22 cellular contexts compared by ENCODE assay signal in the genomic region with DNA sequence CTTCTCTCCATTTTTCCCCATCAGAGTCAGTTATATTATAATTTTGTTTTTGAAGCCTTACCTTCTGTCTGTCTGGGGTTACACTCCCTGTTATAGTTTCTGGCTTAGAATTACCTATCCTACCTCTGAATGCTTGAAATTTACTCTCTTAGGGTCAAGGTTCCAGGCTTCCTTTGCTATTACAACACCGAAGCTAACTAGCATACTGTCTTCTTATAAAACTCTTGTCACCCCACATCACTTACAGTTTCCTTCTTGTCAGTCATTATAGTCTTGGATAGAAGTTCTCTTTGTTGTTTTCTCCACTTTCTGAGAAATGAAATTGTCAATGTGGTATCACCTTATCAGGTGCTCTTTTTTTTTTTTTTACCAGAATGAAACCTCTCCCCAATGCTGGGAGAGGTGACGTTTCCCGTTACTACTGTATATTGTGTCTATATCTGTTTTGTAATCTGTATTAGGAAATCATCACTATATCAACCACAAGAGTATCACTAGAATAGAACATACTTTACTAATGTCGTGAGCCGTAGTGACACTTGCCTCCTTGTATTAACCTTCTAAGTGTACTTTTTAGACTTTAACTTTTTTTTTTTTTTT.
DNase-seq lines count a peak whose midpoint lies in the region; ATAC-seq and TF ChIP-seq lines count a peak whose summit lies in the region.
"Had no signal": no experiment of that assay in that cellular context is flagged by ENCODE, and none has a peak within 500 bp of the region (broad histone marks: within the 10 kb centered on the region; RNA-seq: fewer than 3 reads in every experiment).

No MANE protein-coding gene starts in this region.

- H3K9me3 ChIP-seq in CD8-positive, alpha-beta T cell (ENCODE audit: low read length): no peaks in the 10 kb centered on the region
- no peaks in the 10 kb centered on the region for H3K9me3 ChIP-seq in testis
- H3K9me3 ChIP-seq: ascending aorta had no signal

- H3K36me3 ChIP-seq in CD8-positive, alpha-beta T cell (ENCODE audit: insufficient read depth, low read length): no peaks in the 10 kb centered on the region
- no peaks in the 10 kb centered on the region for H3K36me3 ChIP-seq in testis (ENCODE audit: low read depth, missing control alignments)
- H3K36me3 ChIP-seq: ascending aorta had no signal

- no peak overlapping the region for H3K4me3 ChIP-seq in CD8-positive, alpha-beta T cell (ENCODE audit: low read depth, low read length)
- no peak overlapping the region for H3K4me3 ChIP-seq in testis
- H3K4me3 ChIP-seq: ascending aorta, PC-9 had no signal

- H3K27ac ChIP-seq in CD8-positive, alpha-beta T cell (ENCODE audit: low read depth, low read length): no peak overlapping the region
- no peak overlapping the region for H3K27ac ChIP-seq in testis
- H3K27ac ChIP-seq: PC-9 had no signal

- H3K36me3 Mint-ChIP-seq in activated CD8-positive, alpha-beta T cell treated with anti-CD3 and anti-CD28 coated beads, Interleukin-2, amount 10 ng/mL, durations not matched to agents 7 days and 5 days (ENCODE audit: low read depth): peaks cover 13% of the 10 kb centered on the region
- H3K36me3 Mint-ChIP-seq in activated CD8-positive, alpha-beta T cell treated with anti-CD3 and anti-CD28 coated beads for 36 hours (ENCODE audit: low read depth): peaks cover 7% of the 10 kb centered on the region
- peaks cover 32% of the 10 kb centered on the region for H3K36me3 Mint-ChIP-seq in CD8-positive, alpha-beta T cell
- H3K36me3 Mint-ChIP-seq in activated T-helper 1 cell treated with anti-CD3 and anti-CD28 coated beads, Interleukin-12 subunit alpha, Interleukin-12 subunit beta, Interleukin-2, Interleukin-4 antibody, amounts not matched to agents 30 ng/mL and 10 ng/mL and 1 ng/mL, durations not matched to agents 14 hours and 24 hours and 36 hours (ENCODE audit: low read depth): peaks cover 27% of the 10 kb centered on the region
- H3K36me3 Mint-ChIP-seq in natural killer cell: no peaks in the 10 kb centered on the region

- POLR2A ChIA-PET in activated CD8-positive, alpha-beta T cell treated with anti-CD3 and anti-CD28 coated beads, Interleukin-2, amount 10 ng/mL, durations not matched to agents 7 days and 5 days (lab: Charles Lee): no interaction called here
- POLR2A ChIA-PET in activated CD8-positive, alpha-beta T cell treated with anti-CD3 and anti-CD28 coated beads for 36 hours (lab: Charles Lee): interaction anchor here (0.9 kb wide), 1 partner anchor 69 kb away, joined by 3 read pairs; a partner anchor contains a TSS
- POLR2A ChIA-PET in CD8-positive, alpha-beta T cell (lab: Charles Lee): no interaction called here

- H3K4me1 Mint-ChIP-seq in activated CD8-positive, alpha-beta T cell treated with anti-CD3 and anti-CD28 coated beads, Interleukin-2, amount 10 ng/mL, durations not matched to agents 7 days and 5 days (ENCODE audit: low read depth): peaks cover 11% of the 10 kb centered on the region
- peaks cover 10% of the 10 kb centered on the region for H3K4me1 Mint-ChIP-seq in activated CD8-positive, alpha-beta T cell treated with anti-CD3 and anti-CD28 coated beads for 36 hours (ENCODE audit: low read depth)
- H3K4me1 Mint-ChIP-seq in CD8-positive, alpha-beta T cell (ENCODE audit: low read depth): peaks cover 9% of the 10 kb centered on the region
- peaks cover 39% of the 10 kb centered on the region for H3K4me1 Mint-ChIP-seq in activated T-helper 1 cell treated with anti-CD3 and anti-CD28 coated beads, Interleukin-12 subunit alpha, Interleukin-12 subunit beta, Interleukin-2, Interleukin-4 antibody, amounts not matched to agents 30 ng/mL and 10 ng/mL and 1 ng/mL, durations not matched to agents 14 hours and 24 hours and 36 hours (ENCODE audit: low read depth)
- H3K4me1 Mint-ChIP-seq in natural killer cell: peaks cover 23 to 27% of the 10 kb centered on the region in 2 donors
- H3K4me1 Mint-ChIP-seq: B cell had no signal

- no peak for TF ChIP-seq CTCF in activated CD8-positive, alpha-beta T cell treated with anti-CD3 and anti-CD28 coated beads for 36 hours (IDR thresholded peaks at IDR 0.05)
- TF ChIP-seq CTCF in CD8-positive, alpha-beta T cell (IDR thresholded peaks at IDR 0.05): no peak
- TF ChIP-seq CTCF in natural killer cell (IDR thresholded peaks at IDR 0.05) (no peak), testis (IDR thresholded peaks at IDR 0.05) (no peak)

- CTCF ChIA-PET in activated CD8-positive, alpha-beta T cell treated with anti-CD3 and anti-CD28 coated beads, Interleukin-2, amount 10 ng/mL, durations not matched to agents 7 days and 5 days (lab: Charles Lee): no interaction called here
- CTCF ChIA-PET in activated CD8-positive, alpha-beta T cell treated with anti-CD3 and anti-CD28 coated beads for 36 hours (lab: Charles Lee): no interaction called here
- CTCF ChIA-PET in CD8-positive, alpha-beta T cell (lab: Charles Lee): no interaction called here

- ATAC-seq in activated CD8-positive, alpha-beta T cell treated with anti-CD3 and anti-CD28 coated beads, Interleukin-2, amount 10 ng/mL, durations not matched to agents 7 days and 5 days: no peak
- no peak for ATAC-seq in activated CD8-positive, alpha-beta T cell treated with anti-CD3 and anti-CD28 coated beads for 36 hours
- ATAC-seq in CD8-positive, alpha-beta T cell: peak; percentile 23
- peak; percentile 42 to 70 (median 68) for ATAC-seq in natural killer cell

- intact Hi-C loops in activated CD8-positive, alpha-beta T cell treated with anti-CD3 and anti-CD28 coated beads for 36 hours (cut with micrococcal nuclease): no loop called here
- intact Hi-C loops in CD8-positive, alpha-beta T cell (cut with DNase I, micrococcal nuclease): no loop called here
- intact Hi-C loops in activated T-helper 1 cell treated with anti-CD3 and anti-CD28 coated beads, Interleukin-12 subunit alpha, Interleukin-12 subunit beta, Interleukin-2, Interleukin-4 antibody, amounts not matched to agents 30 ng/mL and 10 ng/mL and 1 ng/mL, durations not matched to agents 14 hours and 24 hours and 36 hours (cut with micrococcal nuclease): loop anchor here (2.0 kb wide), 1 partner anchor 18 kb away; no protein-coding TSS in a partner anchor
- intact Hi-C loops in natural killer cell (cut with micrococcal nuclease): loop anchor here (5.0 kb wide), 1 partner anchor 64 kb away; no protein-coding TSS in a partner anchor
- intact Hi-C loops in testis (cut with DNase I; ENCODE audit: low total_unique reads): no loop called here

- no peaks in the 10 kb centered on the region for H3K27me3 ChIP-seq in CD8-positive, alpha-beta T cell (ENCODE audit: insufficient read depth, low read length)
- no peaks in the 10 kb centered on the region for H3K27me3 ChIP-seq in testis
- H3K27me3 ChIP-seq: ascending aorta had no signal

- DNase-seq in activated CD8-positive, alpha-beta T cell treated with anti-CD3 and anti-CD28 coated beads, Interleukin-2, amount 10 ng/mL, durations not matched to agents 7 days and 5 days: no peak
- no peak for DNase-seq in activated CD8-positive, alpha-beta T cell treated with anti-CD3 and anti-CD28 coated beads for 36 hours
- DNase-seq in CD8-positive, alpha-beta T cell: no peak
- DNase-seq in activated T-helper 1 cell treated with anti-CD3 and anti-CD28 coated beads, Interleukin-12 subunit alpha, Interleukin-12 subunit beta, Interleukin-2, Interleukin-4 antibody, amounts not matched to agents 30 ng/mL and 10 ng/mL and 1 ng/mL, durations not matched to agents 14 hours and 24 hours and 36 hours (ENCODE audit: low spot score): no peak
- DNase-seq in natural killer cell (no peak), activated gamma-delta T cell treated with Interleukin-2 at 50 U/mL for 16 hours (no peak), testis (no peak), amniotic stem cell (lab: John Stamatoyannopoulos, UW) (no peak)
- DNase-seq: activated CD4-positive, alpha-beta T cell treated with anti-CD3 and anti-CD28 coated beads for 1 hour; activated gamma-delta T cell; IMR-90; mammary epithelial cell; NCI-H1105 treated with DMSO at 0.1 percent for 48 hours; NCI-H2081; NCI-H345; NCI-H748 treated with DMSO at 0.1 percent for 48 hours; PC-9; Right ventricle myocardium superior; stimulated activated CD8-positive, alpha-beta memory T cell treated with anti-CD3 and anti-CD28 coated beads, Interleukin-4, amount 100 ng/mL, for 48 hours had no signal

- peak overlapping the region; percentile 21 for H3K27ac Mint-ChIP-seq in activated CD8-positive, alpha-beta T cell treated with anti-CD3 and anti-CD28 coated beads, Interleukin-2, amount 10 ng/mL, durations not matched to agents 7 days and 5 days
- no peak overlapping the region for H3K27ac Mint-ChIP-seq in activated CD8-positive, alpha-beta T cell treated with anti-CD3 and anti-CD28 coated beads for 36 hours
- H3K27ac Mint-ChIP-seq in CD8-positive, alpha-beta T cell: peak overlapping the region; percentile 38
- H3K27ac Mint-ChIP-seq in activated T-helper 1 cell treated with anti-CD3 and anti-CD28 coated beads, Interleukin-12 subunit alpha, Interleukin-12 subunit beta, Interleukin-2, Interleukin-4 antibody, amounts not matched to agents 30 ng/mL and 10 ng/mL and 1 ng/mL, durations not matched to agents 14 hours and 24 hours and 36 hours: peak overlapping the region; percentile 57
- H3K27ac Mint-ChIP-seq in natural killer cell: peak overlapping the region; percentile 74 to 81
- H3K27ac Mint-ChIP-seq: B cell, type B pancreatic cell had no signal

- TF ChIP-seq POLR2A in testis (IDR thresholded peaks at IDR 0.05): no peak

- H3K27me3 Mint-ChIP-seq in activated CD8-positive, alpha-beta T cell treated with anti-CD3 and anti-CD28 coated beads, Interleukin-2, amount 10 ng/mL, durations not matched to agents 7 days and 5 days (ENCODE audit: low read depth): no peaks in the 10 kb centered on the region
- H3K27me3 Mint-ChIP-seq in activated CD8-positive, alpha-beta T cell treated with anti-CD3 and anti-CD28 coated beads for 36 hours: no peaks in the 10 kb centered on the region
- H3K27me3 Mint-ChIP-seq in CD8-positive, alpha-beta T cell (ENCODE audit: low read depth): no peaks in the 10 kb centered on the region
- no peaks in the 10 kb centered on the region for H3K27me3 Mint-ChIP-seq in activated T-helper 1 cell treated with anti-CD3 and anti-CD28 coated beads, Interleukin-12 subunit alpha, Interleukin-12 subunit beta, Interleukin-2, Interleukin-4 antibody, amounts not matched to agents 30 ng/mL and 10 ng/mL and 1 ng/mL, durations not matched to agents 14 hours and 24 hours and 36 hours (ENCODE audit: insufficient read depth)
- H3K27me3 Mint-ChIP-seq in natural killer cell (ENCODE audit: low read depth in 2 of 2): no peaks in the 10 kb centered on the region
- H3K27me3 Mint-ChIP-seq: B cell, type B pancreatic cell had no signal

- WGBS in testis, 2 donors: 91 to 93% methylated on average over 5 of the region's 5 CpGs

- H3K4me3 Mint-ChIP-seq in activated CD8-positive, alpha-beta T cell treated with anti-CD3 and anti-CD28 coated beads, Interleukin-2, amount 10 ng/mL, durations not matched to agents 7 days and 5 days: no peak overlapping the region
- H3K4me3 Mint-ChIP-seq in activated CD8-positive, alpha-beta T cell treated with anti-CD3 and anti-CD28 coated beads for 36 hours: no peak overlapping the region
- H3K4me3 Mint-ChIP-seq in CD8-positive, alpha-beta T cell: no peak overlapping the region
- H3K4me3 Mint-ChIP-seq in activated T-helper 1 cell treated with anti-CD3 and anti-CD28 coated beads, Interleukin-12 subunit alpha, Interleukin-12 subunit beta, Interleukin-2, Interleukin-4 antibody, amounts not matched to agents 30 ng/mL and 10 ng/mL and 1 ng/mL, durations not matched to agents 14 hours and 24 hours and 36 hours: no peak overlapping the region
- no peak overlapping the region for H3K4me3 Mint-ChIP-seq in natural killer cell
- H3K4me3 Mint-ChIP-seq: B cell, type B pancreatic cell had no signal

- no peaks in the 10 kb centered on the region for H3K9me3 Mint-ChIP-seq in activated CD8-positive, alpha-beta T cell treated with anti-CD3 and anti-CD28 coated beads, Interleukin-2, amount 10 ng/mL, durations not matched to agents 7 days and 5 days (ENCODE audit: insufficient read depth)
- no peaks in the 10 kb centered on the region for H3K9me3 Mint-ChIP-seq in activated CD8-positive, alpha-beta T cell treated with anti-CD3 and anti-CD28 coated beads for 36 hours
- H3K9me3 Mint-ChIP-seq in CD8-positive, alpha-beta T cell: no peaks in the 10 kb centered on the region
- H3K9me3 Mint-ChIP-seq in activated T-helper 1 cell treated with anti-CD3 and anti-CD28 coated beads, Interleukin-12 subunit alpha, Interleukin-12 subunit beta, Interleukin-2, Interleukin-4 antibody, amounts not matched to agents 30 ng/mL and 10 ng/mL and 1 ng/mL, durations not matched to agents 14 hours and 24 hours and 36 hours: no peaks in the 10 kb centered on the region
- no peaks in the 10 kb centered on the region for H3K9me3 Mint-ChIP-seq in natural killer cell
- H3K9me3 Mint-ChIP-seq: type B pancreatic cell had no signal

- H3K4me1 ChIP-seq in CD8-positive, alpha-beta T cell (ENCODE audit: insufficient read depth, low read length): no peaks in the 10 kb centered on the region
- no peaks in the 10 kb centered on the region for H3K4me1 ChIP-seq in testis
- H3K4me1 ChIP-seq: ascending aorta had no signal

Comparison
In these comparisons a context has a peak if more than half of its experiments do, and no peak if none do; other contexts are left out.
1. ATAC-seq: peak in CD8-positive, alpha-beta T cell (single experiment) and natural killer cell (3 of 3); none in activated CD8-positive, alpha-beta T cell treated with anti-CD3 and anti-CD28 coated beads, Interleukin-2, amount 10 ng/mL, durations not matched to agents 7 days and 5 days (single experiment) and activated CD8-positive, alpha-beta T cell treated with anti-CD3 and anti-CD28 coated beads for 36 hours (single experiment).
2. intact Hi-C loops: an anchor here in activated T-helper 1 cell treated with anti-CD3 and anti-CD28 coated beads, Interleukin-12 subunit alpha, Interleukin-12 subunit beta, Interleukin-2, Interleukin-4 antibody, amounts not matched to agents 30 ng/mL and 10 ng/mL and 1 ng/mL, durations not matched to agents 14 hours and 24 hours and 36 hours (2.0 kb wide) and natural killer cell (5.0 kb wide); none called in activated CD8-positive, alpha-beta T cell treated with anti-CD3 and anti-CD28 coated beads for 36 hours, CD8-positive, alpha-beta T cell and testis.